In the genomic region with DNA sequence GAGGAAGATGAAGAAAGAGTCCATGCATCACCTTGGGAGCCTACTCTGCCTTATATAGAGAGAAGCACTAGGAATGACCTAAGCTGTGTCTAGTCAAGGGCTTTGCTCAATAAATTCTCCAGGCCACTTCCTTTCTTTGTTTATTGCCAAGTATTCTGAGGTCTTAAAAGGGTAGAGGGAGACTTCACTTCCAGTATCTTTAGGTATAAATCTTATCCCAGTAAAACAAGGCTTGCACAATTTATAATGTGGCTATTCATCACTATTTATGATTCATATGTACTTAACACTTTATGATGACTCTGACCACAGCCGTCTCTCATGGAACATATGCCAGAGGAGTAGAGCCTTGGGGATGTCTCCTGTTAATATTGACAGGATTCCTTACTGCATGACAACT, we compare ENCODE assay signal across 13 cellular contexts.
DNase-seq lines count a peak whose midpoint lies in the region; ATAC-seq, FAIRE-seq and TF ChIP-seq lines count a peak whose summit lies in the region.
"Had no signal": no experiment of that assay in that cellular context is flagged by ENCODE, and none has a peak within 500 bp of the region (broad histone marks: within the 10 kb centered on the region; RNA-seq: fewer than 3 reads in every experiment).

No MANE protein-coding gene starts in this region.

- CTCF ChIA-PET in HEK293 (lab: Yijun Ruan, JAX), result no interaction called here

- peaks cover 48% of the 10 kb centered on the region for H3F3A ChIP-seq in smooth muscle cell (ENCODE audit: low read depth)

- intact Hi-C loops in body of pancreas (cut with DNase I), result no loop called here

- H3K4me3 ChIP-seq in HEK293 (ENCODE audit: low read depth, low read length), result no peak overlapping the region
- no peak overlapping the region for H3K4me3 ChIP-seq in body of pancreas
- no peak overlapping the region for H3K4me3 ChIP-seq in keratinocyte (ENCODE audit: control insufficient read depth in 2 of 3, extremely low read depth in 1 of 3, insufficient read depth in 2 of 3, low read depth in 1 of 3, low read length in 3 of 3)
- peak overlapping the region; percentile 6 for H3K4me3 ChIP-seq in smooth muscle cell
- no peak overlapping the region for H3K4me3 ChIP-seq in Peyer's patch
- H3K4me3 ChIP-seq: cardiac muscle cell, gastrocnemius medialis had no signal

- TF ChIP-seq POLR2A in body of pancreas (IDR thresholded peaks at IDR 0.05), result no peak
- no peak for TF ChIP-seq POLR2A in Peyer's patch (IDR thresholded peaks at IDR 0.05)

- H3K4me2 ChIP-seq in keratinocyte (ENCODE audit: control insufficient read depth, extremely low read depth, insufficient read depth, low read depth, low read length) (no peak overlapping the region), smooth muscle cell (peak overlapping the region; percentile 76)

- 62 to 75% methylated on average over 1 of the region's 1 CpG for WGBS in body of pancreas, 2 donors
- 6% methylated on average over 1 of the region's 1 CpG for WGBS in smooth muscle cell (ENCODE audit: low lambda C conversion rate)

- dilution Hi-C loops in keratinocyte (cut with MboI; ENCODE audit: extremely low pct_ligation_motif_present, low sequenced_read_pairs), result no loop called here

- FAIRE-seq in keratinocyte (lab: Jason Lieb, UNC), result peak; percentile 69
- FAIRE-seq: GM12891 had no signal

- H3K9me3 ChIP-seq in HEK293 (ENCODE audit: control insufficient read depth, insufficient read depth, low read depth, low read length), result no peaks in the 10 kb centered on the region
- H3K9me3 ChIP-seq in body of pancreas, result no peaks in the 10 kb centered on the region
- H3K9me3 ChIP-seq in keratinocyte (ENCODE audit: control insufficient read depth, low read depth, low read length), result no peaks in the 10 kb centered on the region
- no peaks in the 10 kb centered on the region for H3K9me3 ChIP-seq in smooth muscle cell (replicated peaks; ENCODE audit: low read depth)
- no peaks in the 10 kb centered on the region for H3K9me3 ChIP-seq in Peyer's patch
- H3K9me3 ChIP-seq: gastrocnemius medialis had no signal

- H3K9ac ChIP-seq in keratinocyte (ENCODE audit: control insufficient read depth, extremely low read depth, insufficient read depth, low read length) (no peak overlapping the region), smooth muscle cell (ENCODE audit: low read depth) (peak overlapping the region; percentile 83)

- H3K9me1 ChIP-seq in keratinocyte (ENCODE audit: control insufficient read depth, extremely low read depth, insufficient read depth, low read length), result no peaks in the 10 kb centered on the region

- H3K27ac ChIP-seq in HEK293 (ENCODE audit: extremely low read depth, low read depth, low read length) (no peak overlapping the region), body of pancreas (no peak overlapping the region), keratinocyte (ENCODE audit: control insufficient read depth, insufficient read depth, low read length) (no peak overlapping the region), smooth muscle cell (ENCODE audit: low read depth) (peak overlapping the region; percentile 98), Peyer's patch (no peak overlapping the region)

- H3K4me1 ChIP-seq in HEK293 (ENCODE audit: control insufficient read depth, insufficient read depth, low read length) (peaks cover 22% of the 10 kb centered on the region), body of pancreas (peaks cover 3% of the 10 kb centered on the region), keratinocyte (ENCODE audit: control insufficient read depth, extremely low read depth, insufficient read depth, low read length) (peaks cover 16% of the 10 kb centered on the region), smooth muscle cell (ENCODE audit: low read depth) (peaks cover 38% of the 10 kb centered on the region), Peyer's patch (peaks cover 0 to 14% (median 0%) of the 10 kb centered on the region in 4 donors)

- TF ChIP-seq CTCF in HEK293 (tag by site-specific recombination; IDR thresholded peaks at IDR 0.05) (no peak), body of pancreas (IDR thresholded peaks at IDR 0.05) (no peak), keratinocyte (optimal IDR thresholded peaks at IDR 0.05 in 1 of 3, IDR thresholded peaks at IDR 0.05 in 1 of 3, conservative IDR thresholded peaks at IDR 0.05 in 1 of 3; ENCODE audit: extremely low read depth in 1 of 3, insufficient read depth in 2 of 3, low read length in 3 of 3) (no peak), smooth muscle cell (IDR thresholded peaks at IDR 0.05; ENCODE audit: borderline replicate concordance, insufficient read depth, poor library complexity, severe bottlenecking) (no peak), Peyer's patch (IDR thresholded peaks at IDR 0.05) (no peak)

- ATAC-seq in body of pancreas, result peak; percentile 28

- H3K27me3 ChIP-seq in body of pancreas, result no peaks in the 10 kb centered on the region
- no peaks in the 10 kb centered on the region for H3K27me3 ChIP-seq in keratinocyte (ENCODE audit: control insufficient read depth, extremely low read depth, insufficient read depth, low read length)
- H3K27me3 ChIP-seq in smooth muscle cell (ENCODE audit: low read depth), result no peaks in the 10 kb centered on the region
- H3K27me3 ChIP-seq in Peyer's patch, result no peaks in the 10 kb centered on the region
- H3K27me3 ChIP-seq: cardiac muscle cell, gastrocnemius medialis had no signal

- DNase-seq in body of pancreas (no peak), keratinocyte (ENCODE audit: low read depth, low spot score) (peak; percentile 59), smooth muscle cell (lab: John Stamatoyannopoulos, UW; ENCODE audit: unreplicated experiment) (no peak), Peyer's patch (no peak), GM19238 (ENCODE audit: insufficient read length, low spot score) (no peak), NCI-H446 treated with DMSO at 0.1 percent for 48 hours (lab: John Stamatoyannopoulos, UW) (no peak)
- DNase-seq in activated effector memory CD4-positive, alpha-beta T cell treated with Interleukin-2 at 50 U/mL for 16 hours, result no peak
- DNase-seq: activated CD8-positive, alpha-beta memory T cell treated with anti-CD3 and anti-CD28 coated beads, Interleukin-2, amount 50 U/mL, for 4 hours; gastrocnemius medialis; retina had no signal

- POLR2A ChIA-PET in HEK293 (lab: Yijun Ruan, JAX), result no interaction called here

- no peaks in the 10 kb centered on the region for H4K20me1 ChIP-seq in keratinocyte (ENCODE audit: control insufficient read depth, extremely low read depth, insufficient read depth, low read length)
- H4K20me1 ChIP-seq in smooth muscle cell (ENCODE audit: low read depth), result no peaks in the 10 kb centered on the region

- no peaks in the 10 kb centered on the region for H3K36me3 ChIP-seq in HEK293 (ENCODE audit: control insufficient read depth in 2 of 2, insufficient read depth in 1 of 2, low read length in 2 of 2)
- H3K36me3 ChIP-seq in body of pancreas (replicated peaks in 1 of 2; ENCODE audit: insufficient read depth in 1 of 2, low read depth in 2 of 2), result no peaks in the 10 kb centered on the region
- H3K36me3 ChIP-seq in keratinocyte (ENCODE audit: control insufficient read depth in 2 of 2, extremely low read depth in 1 of 2, insufficient read depth in 2 of 2, low read length in 2 of 2), result no peaks in the 10 kb centered on the region
- no peaks in the 10 kb centered on the region for H3K36me3 ChIP-seq in smooth muscle cell (ENCODE audit: low read depth)
- no peaks in the 10 kb centered on the region for H3K36me3 ChIP-seq in Peyer's patch
- H3K36me3 ChIP-seq: cardiac muscle cell, gastrocnemius medialis had no signal

- H2AFZ ChIP-seq in keratinocyte (ENCODE audit: control insufficient read depth, low read length) (no peak overlapping the region), smooth muscle cell (ENCODE audit: low read depth) (no peak overlapping the region)

- H3K79me2 ChIP-seq in keratinocyte (ENCODE audit: control insufficient read depth, insufficient read depth, low read length) (no peaks in the 10 kb centered on the region), smooth muscle cell (ENCODE audit: low read depth) (no peaks in the 10 kb centered on the region)

TF ChIP-seq in HEK293, 187 proteins besides CTCF, POLR2A, EP300 and RAD21 (continues in another document):
- 0 out of 2 replicates have a peak, but pooled peaks have one; percentile 37 for TF ChIP-seq ZEB2 (tag by site-specific recombination; IDR thresholded peaks at IDR 0.05)
- TF ChIP-seq ZNF629 (tag by site-specific recombination; IDR thresholded peaks at IDR 0.05), result peak; percentile 26; the same call in 1 of the 2 replicates
- 0 out of 2 replicates have a peak, but pooled peaks have one; percentile 22 for TF ChIP-seq GLI2 (tag by site-specific recombination; IDR thresholded peaks at IDR 0.05; ENCODE audit: borderline replicate concordance, low read depth)
- peak; percentile 12; the same call in 1 of the 2 replicates for TF ChIP-seq FEZF1 (tag by site-specific recombination; IDR thresholded peaks at IDR 0.05)
- no peak for TF ChIP-seq AEBP2 (tag by site-specific recombination; IDR thresholded peaks at IDR 0.05; ENCODE audit: borderline replicate concordance)
- TF ChIP-seq TCF7L2 (IDR thresholded peaks at IDR 0.05; ENCODE audit: borderline replicate concordance, low read depth, low read length), result no peak
- no peak for TF ChIP-seq ZNF843 (tag by site-specific recombination; IDR thresholded peaks at IDR 0.05)
- TF ChIP-seq, protein P1, sequence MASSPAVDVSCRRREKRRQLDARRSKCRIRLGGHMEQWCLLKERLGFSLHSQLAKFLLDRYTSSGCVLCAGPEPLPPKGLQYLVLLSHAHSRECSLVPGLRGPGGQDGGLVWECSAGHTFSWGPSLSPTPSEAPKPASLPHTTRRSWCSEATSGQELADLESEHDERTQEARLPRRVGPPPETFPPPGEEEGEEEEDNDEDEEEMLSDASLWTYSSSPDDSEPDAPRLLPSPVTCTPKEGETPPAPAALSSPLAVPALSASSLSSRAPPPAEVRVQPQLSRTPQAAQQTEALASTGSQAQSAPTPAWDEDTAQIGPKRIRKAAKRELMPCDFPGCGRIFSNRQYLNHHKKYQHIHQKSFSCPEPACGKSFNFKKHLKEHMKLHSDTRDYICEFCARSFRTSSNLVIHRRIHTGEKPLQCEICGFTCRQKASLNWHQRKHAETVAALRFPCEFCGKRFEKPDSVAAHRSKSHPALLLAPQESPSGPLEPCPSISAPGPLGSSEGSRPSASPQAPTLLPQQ (tag by site-specific recombination; IDR thresholded peaks at IDR 0.05), result peak; percentile 73
- peak; percentile 24; the same call in 1 of the 2 replicates for TF ChIP-seq KLF16 (tag by site-specific recombination; IDR thresholded peaks at IDR 0.05)
- TF ChIP-seq ZNF121 (tag by site-specific recombination; IDR thresholded peaks at IDR 0.05), result no peak
